In the genomic region with DNA sequence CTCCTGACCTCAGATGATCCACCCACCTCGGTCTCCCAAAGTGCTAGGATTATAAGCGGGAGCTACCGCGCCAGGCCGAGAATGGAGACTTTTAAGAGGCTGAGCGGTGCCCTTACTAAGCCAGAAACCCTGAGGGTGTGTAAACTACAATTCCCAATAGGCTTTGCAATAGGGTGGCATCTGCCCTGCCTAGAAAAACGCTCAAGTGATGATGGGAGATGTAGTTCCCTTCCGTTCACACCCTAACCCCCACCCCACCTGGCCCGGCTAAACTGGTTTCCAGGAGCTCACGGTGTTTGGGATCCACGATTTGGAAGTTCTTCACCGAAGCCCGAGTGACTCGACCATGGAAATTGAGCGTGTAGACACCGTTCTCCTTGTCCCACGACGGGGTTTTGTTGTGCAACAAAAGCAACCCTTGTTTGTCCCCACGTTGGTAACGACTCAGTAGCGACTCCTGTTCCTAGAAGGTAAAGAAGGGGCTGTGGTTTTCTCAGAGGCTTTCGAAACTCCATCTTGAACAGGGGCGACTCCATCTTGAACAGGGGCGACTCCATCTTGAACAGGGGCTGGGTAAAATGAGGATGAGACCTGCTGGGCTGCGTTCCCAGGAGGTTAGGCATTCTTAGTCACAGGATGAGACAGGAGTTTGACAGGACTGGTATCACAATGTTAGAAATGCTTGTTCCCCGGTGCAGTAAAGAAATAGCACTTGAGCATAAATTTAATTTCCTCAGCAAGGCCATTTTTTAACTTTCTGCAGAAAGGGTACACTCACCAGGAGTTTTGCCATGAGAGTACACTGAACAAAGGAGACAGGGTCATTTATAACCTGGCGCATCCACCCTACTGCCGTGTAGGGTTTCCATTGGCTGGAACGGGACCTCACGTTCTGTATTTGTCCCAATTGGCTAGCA, we compare ENCODE assay signal across 10 cellular contexts. TPM values are rescaled to one million over a fixed set of nuclear protein-coding genes. Genes with fewer than 3 reads are reported as not detected.
A peak's percentile ranks its signal among the peaks of the same experiment; 100 is the strongest.
DNase-seq lines count a peak whose midpoint lies in the region; ATAC-seq lines count a peak whose summit lies in the region.
"Had no signal": no experiment of that assay in that cellular context is flagged by ENCODE, and none has a peak within 500 bp of the region (broad histone marks: within the 10 kb centered on the region; RNA-seq: fewer than 3 reads in every experiment).

No MANE protein-coding gene starts in this region.

- DNase-seq in Ammon's horn (ENCODE audit: low spot score) (peak; percentile 49), ELR (ENCODE audit: low read depth) (peak; percentile 50), T-helper 17 cell (no peak), left colon (no peak), foreskin melanocyte (no peak), GOT3 (lab: John Stamatoyannopoulos, UW) (no peak), globus pallidus (ENCODE audit: low spot score) (no peak)

- H3K27ac Mint-ChIP-seq in T-helper 17 cell: peak overlapping the region; percentile 99

- intact Hi-C loops in left colon (cut with DNase I, micrococcal nuclease): no loop called here

- H3K4me1 Mint-ChIP-seq in T-helper 17 cell: peaks cover 20% of the 10 kb centered on the region

- no peaks in the 10 kb centered on the region for H3K36me3 Mint-ChIP-seq in T-helper 17 cell (ENCODE audit: low read depth)

- H3K9me3 ChIP-seq in T-helper 17 cell (ENCODE audit: control insufficient read depth, low read length, poor library complexity, severe bottlenecking): no peaks in the 10 kb centered on the region
- H3K9me3 ChIP-seq: adrenal gland had no signal

- H3K27me3 Mint-ChIP-seq in T-helper 17 cell: no peaks in the 10 kb centered on the region

- peak; percentile 52 for ATAC-seq in T-helper 17 cell
- ATAC-seq in left colon: peak; percentile 70
- no peak for ATAC-seq in HG03097 (IDR thresholded peaks at IDR 0.05; ENCODE audit: low FRiP score, unreplicated experiment)

- peak overlapping the region; percentile 68 for H3K4me3 Mint-ChIP-seq in T-helper 17 cell

RNA-seq across cellular contexts. Expression of a gene that starts 9.8 kb away (rescaled TPM):
- 1,000 to 10,000 TPM in 1 of 2 donors, 100 to 1,000 TPM in 1; 954 to 1,165 TPM for total RNA-seq in T-helper 17 cell
- 10 to 100 TPM; 39.4 to 40.4 TPM for total RNA-seq in left colon

RNA-seq across cellular contexts. Expression of a gene that starts 13.6 kb away (rescaled TPM):
- total RNA-seq in T-helper 17 cell: 1 to 10 TPM in 1 of 2 donors, under 1 TPM in 1; 0.42 to 3.0 TPM
- total RNA-seq in left colon: 1 to 10 TPM; 4.3 to 8.6 TPM

RNA-seq across cellular contexts. Expression of a gene that starts 16.5 kb away (rescaled TPM):
- not detected for total RNA-seq in T-helper 17 cell
- total RNA-seq in left colon: not detected
- total RNA-seq: urinary bladder had no signal

RNA-seq across cellular contexts. Expression of a gene that starts 18.1 kb away (rescaled TPM):
- 100 to 1,000 TPM; 118 to 135 TPM for total RNA-seq in T-helper 17 cell
- total RNA-seq in left colon: 100 to 1,000 TPM; 207 to 210 TPM

RNA-seq across cellular contexts. Expression of a gene that starts 45.7 kb away (rescaled TPM):
- total RNA-seq in T-helper 17 cell: under 1 TPM in 1 of 2 donors, not detected in 1; 0.44 TPM
- 1 to 10 TPM; 3.3 to 4.6 TPM for total RNA-seq in left colon

Comparison
In these comparisons a context has a peak if more than half of its experiments do, and no peak if none do; other contexts are left out.
1. DNase-seq: peak in Ammon's horn (single experiment) and ELR (single experiment); none in T-helper 17 cell (0 of 3), left colon (0 of 2), foreskin melanocyte (single experiment), GOT3 (single experiment) and globus pallidus (single experiment).
2. RNA of a gene that starts 9.8 kb away (total RNA-seq): 954 to 1,165 TPM in T-helper 17 cell; 39.4 to 40.4 TPM in left colon; every median in the first group is over 10 times any median in the second.